Comparison of ENCODE assay signal across 9 cellular contexts in the genomic region with DNA sequence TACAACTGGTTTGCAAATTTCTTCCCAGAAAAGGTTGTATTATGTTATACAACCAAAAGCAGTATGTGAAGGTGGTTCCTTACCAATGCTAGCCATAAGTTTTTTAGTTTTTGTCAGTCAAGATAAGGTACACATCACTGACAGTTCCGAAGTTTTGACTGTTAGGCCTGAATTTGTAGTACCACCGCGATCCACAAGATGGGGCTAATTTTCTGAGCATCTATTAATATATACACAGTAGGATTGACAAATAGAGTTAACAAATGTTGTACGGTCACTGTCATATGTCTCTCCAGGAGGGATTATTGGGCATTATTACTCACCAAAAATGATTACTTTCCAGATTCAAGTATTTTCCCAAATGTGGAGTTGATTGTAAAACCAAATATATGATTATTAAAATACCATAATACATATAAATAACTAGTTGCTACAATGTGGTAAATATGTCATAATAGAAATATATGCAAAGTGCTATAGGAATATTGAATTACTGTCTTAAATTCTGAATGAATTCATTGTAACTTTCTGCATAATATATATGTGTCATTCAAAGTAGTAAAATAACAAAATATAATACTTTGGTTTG. TPM values are rescaled to one million over a fixed set of nuclear protein-coding genes. Genes with fewer than 3 reads are reported as not detected.
DNase-seq lines count a peak whose midpoint lies in the region; ATAC-seq and TF ChIP-seq lines count a peak whose summit lies in the region.
"Had no signal": no experiment of that assay in that cellular context is flagged by ENCODE, and none has a peak within 500 bp of the region (broad histone marks: within the 10 kb centered on the region; RNA-seq: fewer than 3 reads in every experiment).

No MANE protein-coding gene starts in this region.

- peak; percentile 73 for TF ChIP-seq CTCF in cardiac fibroblast (IDR thresholded peaks at IDR 0.05; ENCODE audit: low read depth, low read length)

- no peak overlapping the region for H3K4me3 ChIP-seq in cardiac fibroblast (replicated peaks in 1 of 2; ENCODE audit: low read depth in 2 of 2, low read length in 2 of 2)

- intact Hi-C loops in left colon (cut with DNase I, micrococcal nuclease): loop anchor here (5.0 to 10.0 kb wide), 3 partner anchors 241 to 511 kb away; no protein-coding TSS in a partner anchor

- peak; percentile 32 for DNase-seq in activated gamma-delta T cell treated with Interleukin-2 at 50 U/mL for 16 hours
- DNase-seq in activated gamma-delta T cell (lab: John Stamatoyannopoulos, UW): no peak
- DNase-seq in HCEC 1CT: peak; percentile 56
- DNase-seq in M059J (ENCODE audit: low read depth): peak; percentile 54
- peak; percentile 22 for DNase-seq in T1000 (lab: John Stamatoyannopoulos, UW)
- peak; percentile 62 to 75 for DNase-seq in cardiac fibroblast (ENCODE audit: low read depth in 2 of 2)
- peak; percentile 28 to 71 for DNase-seq in left colon
- DNase-seq in stimulated activated CD8-positive, alpha-beta memory T cell treated with anti-CD3 and anti-CD28 coated beads, Interleukin-12 subunit alpha, Interleukin-12 subunit beta, amount 100 ng/mL, for 24 hours (ENCODE audit: extremely low read depth): peak; percentile 5

- peak; percentile 73 for ATAC-seq in left colon

RNA-seq across cellular contexts. Expression of a gene that starts 28.4 kb away (rescaled TPM):
- not detected in 2 replicates for total RNA-seq in M059J (2014; rRNA removed; shearing (Covaris generic))
- 100 to 1,000 TPM in 1 of 2 donors, 10 to 100 TPM in 1; 98.5 to 116 TPM for total RNA-seq in left colon
- total RNA-seq: skeletal muscle tissue had no signal

Comparison
In these comparisons a context has a peak if more than half of its experiments do, and no peak if none do; other contexts are left out.
1. RNA of a gene that starts 28.4 kb away (total RNA-seq): 98.5 to 116 TPM in left colon; not detected in M059J; every median in the first group is over 10 times any median in the second.